In genomic region chr3:123372789-123373534, GRCh38 we compare ENCODE assay signal across 24 cellular contexts.
DNase-seq lines count a peak whose midpoint lies in the region; ATAC-seq, FAIRE-seq and TF ChIP-seq lines count a peak whose summit lies in the region.
"Had no signal": no experiment of that assay in that cellular context is flagged by ENCODE, and none has a peak within 500 bp of the region (broad histone marks: within the 10 kb centered on the region; RNA-seq: fewer than 3 reads in every experiment).

No MANE protein-coding gene starts in this region.

- H3K9me3 ChIP-seq in cardiac muscle cell (ENCODE audit: low read depth) = no peaks in the 10 kb centered on the region
- H3K9me3 ChIP-seq in prostate gland = no peaks in the 10 kb centered on the region
- H3K9me3 ChIP-seq in mucosa of descending colon = peaks cover 5% of the 10 kb centered on the region
- H3K9me3 ChIP-seq: Caco-2, psoas muscle had no signal

- H3K4me1 Mint-ChIP-seq in stimulated activated effector memory CD8-positive, alpha-beta T cell treated with anti-CD3 and anti-CD28 coated beads, Interleukin-12 subunit alpha, Interleukin-12 subunit beta, amount 100 ng/mL, for 72 hours = no peaks in the 10 kb centered on the region
- H3K4me1 Mint-ChIP-seq: WTC11 had no signal

- H3K9me3 Mint-ChIP-seq in stimulated activated effector memory CD8-positive, alpha-beta T cell treated with anti-CD3 and anti-CD28 coated beads, Interleukin-12 subunit alpha, Interleukin-12 subunit beta, amount 100 ng/mL, for 72 hours = no peaks in the 10 kb centered on the region
- H3K9me3 Mint-ChIP-seq: activated T-helper 2 cell treated with anti-CD3 and anti-CD28 coated beads, Interferon-gamma antibody, Interleukin-2, Interleukin-4, amounts not matched to agents 10 μg/mL and 5 μg/mL and 100 μg/mL, durations not matched to agents 14 hours and 24 hours and 36 hours; effector memory CD8-positive, alpha-beta T cell; HFFc6 had no signal

- intact Hi-C loops in Right ventricle myocardium inferior (cut with DNase I) = loop anchor here (2.0 to 5.0 kb wide), 2 partner anchors 30 to 34 kb away; no protein-coding TSS in a partner anchor
- intact Hi-C loops in cardiac septum (cut with DNase I) = loop anchor here (1.0 kb wide), 1 partner anchor 26 kb away; no protein-coding TSS in a partner anchor
- intact Hi-C loops in prostate gland (cut with DNase I) = loop anchor here (5.0 kb wide), 1 partner anchor 41 kb away; no protein-coding TSS in a partner anchor
- intact Hi-C loops in mucosa of descending colon (cut with DNase I, micrococcal nuclease) = no loop called here

- no peaks in the 10 kb centered on the region for H3K36me3 Mint-ChIP-seq in stimulated activated effector memory CD8-positive, alpha-beta T cell treated with anti-CD3 and anti-CD28 coated beads, Interleukin-12 subunit alpha, Interleukin-12 subunit beta, amount 100 ng/mL, for 72 hours
- H3K36me3 Mint-ChIP-seq: activated naive CD8-positive, alpha-beta T cell had no signal

- H3K4me3 ChIP-seq in cardiac muscle cell (no peak overlapping the region), prostate gland (no peak overlapping the region), mucosa of descending colon (no peak overlapping the region)
- H3K4me3 ChIP-seq: BLaER1, psoas muscle had no signal

- no peak overlapping the region for H3K27ac Mint-ChIP-seq in stimulated activated effector memory CD8-positive, alpha-beta T cell treated with anti-CD3 and anti-CD28 coated beads, Interleukin-12 subunit alpha, Interleukin-12 subunit beta, amount 100 ng/mL, for 72 hours
- H3K27ac Mint-ChIP-seq: activated naive CD8-positive, alpha-beta T cell; activated T-helper 2 cell treated with anti-CD3 and anti-CD28 coated beads, Interferon-gamma antibody, Interleukin-2, Interleukin-4, amounts not matched to agents 10 μg/mL and 5 μg/mL and 100 μg/mL, durations not matched to agents 14 hours and 24 hours and 36 hours; effector memory CD8-positive, alpha-beta T cell; HFFc6; WTC11 had no signal

- H3K27me3 ChIP-seq in cardiac muscle cell (no peaks in the 10 kb centered on the region), prostate gland (replicated peaks; ENCODE audit: insufficient read depth) (no peaks in the 10 kb centered on the region)
- H3K27me3 ChIP-seq: BLaER1 had no signal

- no peak for TF ChIP-seq CTCF in cardiac muscle cell (IDR thresholded peaks at IDR 0.05; ENCODE audit: low read depth, low read length)
- no peak for TF ChIP-seq CTCF in prostate gland (IDR thresholded peaks at IDR 0.05)
- no peak for TF ChIP-seq CTCF in mucosa of descending colon (IDR thresholded peaks at IDR 0.05)

- ATAC-seq in Right ventricle myocardium inferior (peak; percentile 7), mucosa of descending colon (no peak)
- no peak for ATAC-seq in stimulated activated effector memory CD8-positive, alpha-beta T cell treated with anti-CD3 and anti-CD28 coated beads, Interleukin-12 subunit alpha, Interleukin-12 subunit beta, amount 100 ng/mL, for 72 hours
- ATAC-seq: effector memory CD8-positive, alpha-beta T cell; psoas muscle; WTC11 had no signal

- WGBS in prostate gland = 55% methylated on average over 9 of the region's 9 CpGs

- peak overlapping the region; percentile 95 for H3K27ac ChIP-seq in cardiac muscle cell
- peak overlapping the region; percentile 39 to 60 for H3K27ac ChIP-seq in prostate gland
- H3K27ac ChIP-seq: BLaER1, psoas muscle had no signal

- H3K4me1 ChIP-seq in cardiac muscle cell (ENCODE audit: low read depth) (peaks cover 67% of the 10 kb centered on the region), prostate gland (replicated peaks) (no peaks in the 10 kb centered on the region), mucosa of descending colon (ENCODE audit: low read depth) (no peaks in the 10 kb centered on the region)
- H3K4me1 ChIP-seq: Caco-2, psoas muscle had no signal

- DNase-seq in Right ventricle myocardium inferior (ENCODE audit: missing footprints) (no peak), cardiac septum (ENCODE audit: low spot score) (no peak), cardiac muscle cell (ENCODE audit: low read depth in 1 of 2, low spot score in 1 of 2) (no peak), prostate gland (ENCODE audit: low spot score) (no peak), NCI-H2196 (lab: John Stamatoyannopoulos, UW; ENCODE audit: unreplicated experiment) (no peak), mucosa of descending colon (no peak), GM19239 (ENCODE audit: insufficient read length, low spot score) (no peak)
- DNase-seq in stimulated activated effector memory CD8-positive, alpha-beta T cell treated with anti-CD3 and anti-CD28 coated beads, Interleukin-12 subunit alpha, Interleukin-12 subunit beta, amount 100 ng/mL, for 72 hours (ENCODE audit: low spot score in 2 of 2) = no peak
- DNase-seq: activated CD4-positive, alpha-beta T cell treated with anti-CD3 and anti-CD28 coated beads, Interleukin-2, amount 50 U/mL, for 4 hours; activated CD8-positive, alpha-beta memory T cell treated with anti-CD3 and anti-CD28 coated beads, Interleukin-2, amount 50 U/mL, for 4 hours; effector memory CD8-positive, alpha-beta T cell; HFFc6; NCI-H1092; NCI-H2029; psoas muscle; stimulated activated CD4-positive, alpha-beta T cell treated with anti-CD3 and anti-CD28 coated beads, Interleukin-4, amount 100 ng/mL, for 1 hour; stimulated activated naive CD4-positive, alpha-beta T cell treated with Interleukin-2 at 50 U/mL for 16 hours; T-helper 9 cell had no signal

- no peak for FAIRE-seq in GM19239 (lab: Jason Lieb, UNC)
- FAIRE-seq: GM12892 had no signal

- no peaks in the 10 kb centered on the region for H3K36me3 ChIP-seq in cardiac muscle cell
- H3K36me3 ChIP-seq in prostate gland = no peaks in the 10 kb centered on the region
- no peaks in the 10 kb centered on the region for H3K36me3 ChIP-seq in mucosa of descending colon (ENCODE audit: low read depth)
- H3K36me3 ChIP-seq: BLaER1 had no signal

- H3K4me3 Mint-ChIP-seq in stimulated activated effector memory CD8-positive, alpha-beta T cell treated with anti-CD3 and anti-CD28 coated beads, Interleukin-12 subunit alpha, Interleukin-12 subunit beta, amount 100 ng/mL, for 72 hours = no peak overlapping the region
- H3K4me3 Mint-ChIP-seq: activated naive CD8-positive, alpha-beta T cell; effector memory CD8-positive, alpha-beta T cell; HFFc6; WTC11 had no signal

- TF ChIP-seq POLR2A in prostate gland (IDR thresholded peaks at IDR 0.05) = no peak

Comparison
In these comparisons a context has a peak if more than half of its experiments do, and no peak if none do; other contexts are left out.
1. intact Hi-C loops: an anchor here in Right ventricle myocardium inferior (2.0 to 5.0 kb wide), cardiac septum (1.0 kb wide) and prostate gland (5.0 kb wide); none called in mucosa of descending colon.